Comparison of ENCODE assay signal across 8 cellular contexts in the genomic region with DNA sequence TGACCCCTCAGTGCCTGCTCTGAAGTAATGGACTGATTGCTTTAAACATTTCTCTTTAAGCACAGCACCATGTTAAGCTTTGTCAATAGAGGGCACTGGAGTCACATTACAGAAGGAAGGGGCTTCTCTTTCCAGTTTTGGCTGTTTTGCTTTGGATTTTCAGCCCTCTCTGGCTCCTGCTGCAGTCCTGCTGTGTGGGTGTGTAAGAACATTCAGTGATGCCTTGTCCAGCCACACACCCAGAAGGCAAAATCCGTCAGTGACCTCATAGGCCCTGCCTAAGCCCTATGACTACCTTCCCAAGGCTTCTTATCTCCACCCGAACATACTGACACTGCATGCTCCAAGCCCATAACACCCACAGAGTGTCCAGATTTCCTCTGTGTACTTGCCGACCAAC.
A peak's percentile ranks its signal among the peaks of the same experiment; 100 is the strongest.
DNase-seq lines count a peak whose midpoint lies in the region; ATAC-seq, FAIRE-seq and TF ChIP-seq lines count a peak whose summit lies in the region.

No MANE protein-coding gene starts in this region.

- H3K9me3 ChIP-seq in mucosa of descending colon = no peaks in the 10 kb centered on the region

- H3K4me3 ChIP-seq in mucosa of descending colon = no peak overlapping the region

- no peak for FAIRE-seq in frontal cortex (lab: Jason Lieb, UNC)

- peak; percentile 81 for DNase-seq in NCI-H748 treated with DMSO at 0.1 percent for 48 hours (lab: John Stamatoyannopoulos, UW)
- DNase-seq in ecto neural progenitor cell (ENCODE audit: low spot score) = peak; percentile 66
- DNase-seq in mucosa of descending colon = peak in 1 of 3 donors; percentile 4
- DNase-seq in frontal cortex (ENCODE audit: low spot score in 2 of 2) = no peak
- no peak for DNase-seq in stimulated activated CD4-positive, alpha-beta T cell treated with anti-CD3 and anti-CD28 coated beads, Interleukin-2, amount 100 ng/mL, for 24 hours
- DNase-seq in CD1c-positive myeloid dendritic cell (ENCODE audit: extremely low spot score) = no peak

- TF ChIP-seq CTCF in GM12872 (IDR thresholded peaks at IDR 0.05; ENCODE audit: insufficient read depth, low read depth, low read length) (peak; percentile 67), mucosa of descending colon (IDR thresholded peaks at IDR 0.05) (no peak)

- H3K4me1 ChIP-seq in mucosa of descending colon (ENCODE audit: low read depth) = no peaks in the 10 kb centered on the region

- no peaks in the 10 kb centered on the region for H3K36me3 ChIP-seq in mucosa of descending colon (ENCODE audit: low read depth)

- peak; percentile 63 for ATAC-seq in HG02759 (IDR thresholded peaks at IDR 0.05; ENCODE audit: unreplicated experiment)
- peak; percentile 51 for ATAC-seq in mucosa of descending colon

- intact Hi-C loops in mucosa of descending colon (cut with DNase I, micrococcal nuclease) = no loop called here

Comparison
In these comparisons a context has a peak if more than half of its experiments do, and no peak if none do; other contexts are left out.
1. DNase-seq: peak in NCI-H748 treated with DMSO at 0.1 percent for 48 hours (single experiment) and ecto neural progenitor cell (single experiment); none in frontal cortex (0 of 2), stimulated activated CD4-positive, alpha-beta T cell treated with anti-CD3 and anti-CD28 coated beads, Interleukin-2, amount 100 ng/mL, for 24 hours (0 of 2) and CD1c-positive myeloid dendritic cell (single experiment).